In the genomic region with DNA sequence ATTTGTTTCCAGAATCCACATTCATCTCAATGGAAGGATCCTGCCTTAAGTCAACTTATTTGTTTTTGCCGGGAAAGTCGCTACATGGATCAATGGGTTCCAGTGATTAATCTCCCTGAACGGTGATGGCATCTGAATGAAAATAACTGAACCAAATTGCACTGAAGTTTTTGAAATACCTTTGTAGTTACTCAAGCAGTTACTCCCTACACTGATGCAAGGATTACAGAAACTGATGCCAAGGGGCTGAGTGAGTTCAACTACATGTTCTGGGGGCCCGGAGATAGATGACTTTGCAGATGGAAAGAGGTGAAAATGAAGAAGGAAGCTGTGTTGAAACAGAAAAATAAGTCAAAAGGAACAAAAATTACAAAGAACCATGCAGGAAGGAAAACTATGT, we compare ENCODE assay signal across 9 cellular contexts. TPM values are rescaled to one million over a fixed set of nuclear protein-coding genes. Genes with fewer than 3 reads are reported as not detected.
A peak's percentile ranks its signal among the peaks of the same experiment; 100 is the strongest.
DNase-seq lines count a peak whose midpoint lies in the region; ATAC-seq and TF ChIP-seq lines count a peak whose summit lies in the region.
"Had no signal": no experiment of that assay in that cellular context is flagged by ENCODE, and none has a peak within 500 bp of the region (broad histone marks: within the 10 kb centered on the region; RNA-seq: fewer than 3 reads in every experiment).

No MANE protein-coding gene starts in this region.

- no peaks in the 10 kb centered on the region for H3K9me2 ChIP-seq in OCI-LY7 (ENCODE audit: insufficient read depth, low read length)

- TF ChIP-seq CTCF in OCI-LY7 (conservative IDR thresholded peaks at IDR 0.05; ENCODE audit: low read length) (no peak), dorsolateral prefrontal cortex (IDR thresholded peaks at IDR 0.05 in 54 of 56, conservative IDR thresholded peaks at IDR 0.05 in 2 of 56; ENCODE audit: low read depth in 1 of 56, partially characterized antibody in 56 of 56) (no peak)

- TSS peak; percentile 77 for BruUV-seq in OCI-LY7 (replicated peaks; lab: Mats Ljungman, UMichigan)

- peaks cover 66% of the 10 kb centered on the region for H3K36me3 ChIP-seq in OCI-LY7 (ENCODE audit: insufficient read depth, low read length)

- peaks cover 55% of the 10 kb centered on the region for H3K4me1 ChIP-seq in OCI-LY7 (ENCODE audit: insufficient read depth, low read length, poor library complexity, severe bottlenecking)

- no peak overlapping the region for H2AFZ ChIP-seq in OCI-LY7 (ENCODE audit: low read length)

- DNase-seq in NCI-H82 (lab: John Stamatoyannopoulos, UW) (peak; percentile 24), NCI-H82 treated with DMSO at 0.1 percent for 48 hours (lab: John Stamatoyannopoulos, UW; ENCODE audit: unreplicated experiment) (no peak), OCI-LY7 (ENCODE audit: low spot score) (no peak), dorsolateral prefrontal cortex (no peak), skeletal muscle cell (ENCODE audit: low read depth) (peak; percentile 60), NAMALWA (ENCODE audit: low spot score) (no peak), foreskin melanocyte (no peak)
- DNase-seq: activated CD4-positive, alpha-beta T cell treated with anti-CD3 and anti-CD28 coated beads, Interleukin-2, amount 50 U/mL, for 1 hour had no signal

- POLR2A ChIA-PET in OCI-LY7 (lab: Charles Lee), result interaction anchor here (1.0 to 7.7 kb wide), 4 partner anchors 12 to 53 kb away, joined by 3 to 123 read pairs (median 46); no protein-coding TSS in a partner anchor

- H3K4me2 ChIP-seq in OCI-LY7 (ENCODE audit: low read length), result peak overlapping the region; percentile 89

- H3K4me3 ChIP-seq in OCI-LY7 (ENCODE audit: low read depth, low read length, poor library complexity, severe bottlenecking) (peak overlapping the region; percentile 86), dorsolateral prefrontal cortex (peak overlapping the region in 35 of 59 donors; percentile 65 to 94 (median 84)), skeletal muscle cell (ENCODE audit: low read depth, low read length) (peak overlapping the region; percentile 99)

- peaks cover 32% of the 10 kb centered on the region for H3K79me2 ChIP-seq in OCI-LY7 (ENCODE audit: insufficient read depth, low read depth, low read length)

- CTCF ChIA-PET in OCI-LY7 (lab: Charles Lee; ENCODE audit: unreplicated experiment), result no interaction called here

- ATAC-seq in HG03025 (IDR thresholded peaks at IDR 0.05; ENCODE audit: low FRiP score, unreplicated experiment), result no peak

- H3K27ac ChIP-seq in OCI-LY7 (ENCODE audit: low read depth, low read length, poor library complexity, severe bottlenecking) (no peak overlapping the region), dorsolateral prefrontal cortex (peak overlapping the region in 8 of 59 donors; percentile 82 to 93 (median 89))

- H4K20me1 ChIP-seq in OCI-LY7 (ENCODE audit: insufficient read depth, low read length), result peaks cover 22% of the 10 kb centered on the region

- no peaks in the 10 kb centered on the region for H3K9me3 ChIP-seq in OCI-LY7 (ENCODE audit: low read length)

- H3K27me3 ChIP-seq in dorsolateral prefrontal cortex, result no peaks in the 10 kb centered on the region

- intact Hi-C loops in OCI-LY7 (cut with micrococcal nuclease; ENCODE audit: unreplicated experiment) (loop anchor here (2.0 to 10.0 kb wide), 4 partner anchors 25 to 763 kb away; partner anchors contain the start of genes DNAI4, MIER1 and SERBP1), dorsolateral prefrontal cortex (cut with DNase I) (loop anchor here (5.0 to 10.0 kb wide), 5 partner anchors 70 to 415 kb away; partner anchors contain the start of gene SERBP1 (in 1 of the 2))

RNA-seq across cellular contexts. Expression of gene GADD45A, which starts 2.6 kb away (rescaled TPM):
- total RNA-seq in OCI-LY7 (2014; rRNA removed; shearing (Covaris generic)), result 46.8 and 60.7 TPM in 2 replicates
- total RNA-seq in OCI-LY7 (2022) (48.6 and 54.9 TPM in 2 replicates), dorsolateral prefrontal cortex (100 to 1,000 TPM in 5 of 120 experiments, 10 to 100 TPM in 115; 14.8 to 161 (median 25.8) TPM)

Comparison
In these comparisons a context has a peak if more than half of its experiments do, and no peak if none do; other contexts are left out.
1. DNase-seq: peak in NCI-H82 (single experiment) and skeletal muscle cell (single experiment); none in NCI-H82 treated with DMSO at 0.1 percent for 48 hours (single experiment), OCI-LY7 (single experiment), dorsolateral prefrontal cortex (0 of 10), NAMALWA (single experiment) and foreskin melanocyte (single experiment).
2. Peak in every context shown above with its lines, with median percentiles within 50 percentile points of each other: H3K4me3 ChIP-seq.